ENCODE assay signal across 14 cellular contexts in genomic region chr11:106961518-106961917, GRCh38. TPM values are rescaled to one million over a fixed set of nuclear protein-coding genes. Genes with fewer than 3 reads are reported as not detected.
DNase-seq lines count a peak whose midpoint lies in the region; ATAC-seq, FAIRE-seq and TF ChIP-seq lines count a peak whose summit lies in the region.
"Had no signal": no experiment of that assay in that cellular context is flagged by ENCODE, and none has a peak within 500 bp of the region (broad histone marks: within the 10 kb centered on the region; RNA-seq: fewer than 3 reads in every experiment).

No MANE protein-coding gene starts in this region.

- H3K9ac ChIP-seq in mammary epithelial cell (ENCODE audit: insufficient read depth, low read length) = no peak overlapping the region

- H4K20me1 ChIP-seq in mammary epithelial cell (ENCODE audit: insufficient read depth, low read length) = no peaks in the 10 kb centered on the region

- H3K4me3 ChIP-seq in mammary epithelial cell (replicated peaks in 1 of 3; ENCODE audit: insufficient read depth in 1 of 3, low read depth in 2 of 3, low read length in 3 of 3) (no peak overlapping the region), lower lobe of right lung (no peak overlapping the region), small intestine (ENCODE audit: low read depth in 1 of 2, low read length in 2 of 2) (no peak overlapping the region)
- H3K4me3 ChIP-seq: ascending aorta, heart left ventricle, upper lobe of left lung had no signal

- no peak overlapping the region for H2AFZ ChIP-seq in mammary epithelial cell (ENCODE audit: low read depth, low read length)

- 42% methylated on average over 1 of the region's 1 CpG for WGBS in mammary epithelial cell (ENCODE audit: low coverage, missing lambda C conversion rate)
- WGBS in small intestine, 3 donors = 49 to 74% (median 62%) methylated on average over 1 of the region's 1 CpG

- TF ChIP-seq CTCF in mammary epithelial cell (conservative IDR thresholded peaks at IDR 0.05 in 1 of 2, IDR thresholded peaks at IDR 0.05 in 1 of 2; ENCODE audit: extremely low read depth in 1 of 2, insufficient read depth in 1 of 2, low read depth in 1 of 2, low read length in 2 of 2) (no peak), lower lobe of right lung (IDR thresholded peaks at IDR 0.05) (no peak)

- DNase-seq in A172 (ENCODE audit: low spot score) = peak; percentile 45
- peak; percentile 51 for DNase-seq in HS-27A (ENCODE audit: low read depth)
- peak; percentile 7 for DNase-seq in mammary epithelial cell
- DNase-seq in lower lobe of right lung = no peak
- no peak for DNase-seq in NCI-H524 treated with DMSO at 0.1 percent for 48 hours (lab: John Stamatoyannopoulos, UW)
- DNase-seq in COR-L47 (lab: John Stamatoyannopoulos, UW) = no peak
- no peak for DNase-seq in stimulated activated naive B cell treated with anti-CD40 and anti-IgM and Interleukin-4, amounts not matched to agents 10 μg/mL and 1 μg/mL and 100 μg/mL, for 72 hours
- DNase-seq in small intestine = no peak
- DNase-seq: activated CD8-positive, alpha-beta memory T cell treated with anti-CD3 and anti-CD28 coated beads for 24 hours; BE2C; heart left ventricle; NCI-H2227 treated with DMSO at 0.1 percent for 48 hours; upper lobe of left lung had no signal

- in situ Hi-C loops in mammary epithelial cell (cut with MboI; ENCODE audit: low sequenced_read_pairs in 2 of 2) = no loop called here

- no peaks in the 10 kb centered on the region for H3K27me3 Mint-ChIP-seq in stimulated activated naive B cell treated with anti-CD40 and anti-IgM and Interleukin-4, amounts not matched to agents 10 μg/mL and 1 μg/mL and 100 μg/mL, for 72 hours

- H3K36me3 ChIP-seq in mammary epithelial cell (ENCODE audit: insufficient read depth, low read length) (no peaks in the 10 kb centered on the region), lower lobe of right lung (no peaks in the 10 kb centered on the region), small intestine (ENCODE audit: control insufficient read depth in 2 of 2, insufficient read depth in 2 of 2, low read length in 2 of 2) (no peaks in the 10 kb centered on the region)
- H3K36me3 ChIP-seq: ascending aorta, BE2C, heart left ventricle, upper lobe of left lung had no signal

- H3K27me3 ChIP-seq in mammary epithelial cell (ENCODE audit: insufficient read depth, low read length) = peaks cover 4% of the 10 kb centered on the region
- H3K27me3 ChIP-seq in lower lobe of right lung (ENCODE audit: low read depth) = no peaks in the 10 kb centered on the region
- H3K27me3 ChIP-seq in small intestine (ENCODE audit: control insufficient read depth in 2 of 2, insufficient read depth in 2 of 2, low read length in 2 of 2) = no peaks in the 10 kb centered on the region
- H3K27me3 ChIP-seq: ascending aorta, BE2C, heart left ventricle, upper lobe of left lung had no signal

- H3K4me2 ChIP-seq in mammary epithelial cell (ENCODE audit: insufficient read depth, low read depth, low read length) = no peak overlapping the region

- CTCF ChIA-PET in mammary epithelial cell (lab: Charles Lee; ENCODE audit: low non-redundant PET) = no interaction called here

- H3K9me3 ChIP-seq in mammary epithelial cell (replicated peaks; ENCODE audit: insufficient read depth, low read length) (no peaks in the 10 kb centered on the region), lower lobe of right lung (no peaks in the 10 kb centered on the region), small intestine (ENCODE audit: control insufficient read depth, low read depth) (no peaks in the 10 kb centered on the region)
- H3K9me3 ChIP-seq: ascending aorta, BE2C, heart left ventricle, upper lobe of left lung had no signal

- dilution Hi-C loops in mammary epithelial cell (cut with HindIII; ENCODE audit: low sequenced_read_pairs) = no loop called here

- H3K4me1 ChIP-seq in mammary epithelial cell (ENCODE audit: insufficient read depth, low read length) (no peaks in the 10 kb centered on the region), lower lobe of right lung (peaks cover 20% of the 10 kb centered on the region), small intestine (ENCODE audit: control insufficient read depth in 2 of 2, insufficient read depth in 1 of 2, low read depth in 1 of 2, low read length in 1 of 2) (no peaks in the 10 kb centered on the region)
- H3K4me1 ChIP-seq: ascending aorta, BE2C, upper lobe of left lung had no signal

- no peaks in the 10 kb centered on the region for H3K79me2 ChIP-seq in mammary epithelial cell (ENCODE audit: insufficient read depth, low read length)

- intact Hi-C loops in mammary epithelial cell (cut with micrococcal nuclease) (no loop called here), lower lobe of right lung (cut with DNase I) (no loop called here)

- H3K27ac ChIP-seq in mammary epithelial cell (ENCODE audit: insufficient read depth, low read depth, low read length) = no peak overlapping the region
- no peak overlapping the region for H3K27ac ChIP-seq in lower lobe of right lung
- no peak overlapping the region for H3K27ac ChIP-seq in small intestine (ENCODE audit: low read depth in 1 of 2, low read length in 1 of 2)
- H3K27ac ChIP-seq: ascending aorta, heart left ventricle had no signal

- H3K27ac Mint-ChIP-seq in stimulated activated naive B cell treated with anti-CD40 and anti-IgM and Interleukin-4, amounts not matched to agents 10 μg/mL and 1 μg/mL and 100 μg/mL, for 72 hours = no peak overlapping the region

- no peaks in the 10 kb centered on the region for H3K9me3 Mint-ChIP-seq in stimulated activated naive B cell treated with anti-CD40 and anti-IgM and Interleukin-4, amounts not matched to agents 10 μg/mL and 1 μg/mL and 100 μg/mL, for 72 hours

- FAIRE-seq in small intestine (lab: Jason Lieb, UNC) = no peak

- peak; percentile 32 to 39 for ATAC-seq in lower lobe of right lung
- ATAC-seq in stimulated activated naive B cell treated with anti-CD40 and anti-IgM and Interleukin-4, amounts not matched to agents 10 μg/mL and 1 μg/mL and 100 μg/mL, for 72 hours (replicated peaks) = no peak
- ATAC-seq: heart left ventricle had no signal

- no peak overlapping the region for H3K4me3 Mint-ChIP-seq in stimulated activated naive B cell treated with anti-CD40 and anti-IgM and Interleukin-4, amounts not matched to agents 10 μg/mL and 1 μg/mL and 100 μg/mL, for 72 hours

- no peaks in the 10 kb centered on the region for H3K36me3 Mint-ChIP-seq in stimulated activated naive B cell treated with anti-CD40 and anti-IgM and Interleukin-4, amounts not matched to agents 10 μg/mL and 1 μg/mL and 100 μg/mL, for 72 hours

- no peaks in the 10 kb centered on the region for H3K4me1 Mint-ChIP-seq in stimulated activated naive B cell treated with anti-CD40 and anti-IgM and Interleukin-4, amounts not matched to agents 10 μg/mL and 1 μg/mL and 100 μg/mL, for 72 hours

- BruUV-seq in mammary epithelial cell (replicated peaks; lab: Mats Ljungman, UMichigan) = no TSS peak

RNA-seq across cellular contexts. Expression of gene GUCY1A2, which starts 56.8 kb away (rescaled TPM):
- total RNA-seq in A172 (2014; rRNA removed; shearing (Covaris generic)) = 0.02 and 0.07 TPM in 2 replicates
- total RNA-seq in mammary epithelial cell (under 1 TPM in 1 of 2 donors, not detected in 1; 0.17 TPM), lower lobe of right lung (23.5 TPM)
- polyA plus RNA-seq in mammary epithelial cell (not detected), small intestine (1 to 10 TPM in 1 of 3 donors, under 1 TPM in 1, not detected in 1; under 0.01 to 1.0 TPM)
- polyA minus RNA-seq in mammary epithelial cell = not detected

Comparison
In these comparisons a context has a peak if more than half of its experiments do, and no peak if none do; other contexts are left out.
1. DNase-seq: peak in A172 (single experiment), HS-27A (single experiment) and mammary epithelial cell (single experiment); none in lower lobe of right lung (single experiment), NCI-H524 treated with DMSO at 0.1 percent for 48 hours (single experiment), COR-L47 (single experiment), stimulated activated naive B cell treated with anti-CD40 and anti-IgM and Interleukin-4, amounts not matched to agents 10 μg/mL and 1 μg/mL and 100 μg/mL, for 72 hours (single experiment) and small intestine (single experiment).
2. ATAC-seq: peak in lower lobe of right lung (2 of 2); none in stimulated activated naive B cell treated with anti-CD40 and anti-IgM and Interleukin-4, amounts not matched to agents 10 μg/mL and 1 μg/mL and 100 μg/mL, for 72 hours (0 of 2).
3. RNA of gene GUCY1A2, which starts 56.8 kb away (total RNA-seq): 23.5 TPM in lower lobe of right lung (single experiment); 0.17 TPM in mammary epithelial cell and 0.02 to 0.07 TPM in A172; every median in the first group is over 10 times any median in the second.